Comparison of ENCODE assay signal across 9 cellular contexts in the genomic region with DNA sequence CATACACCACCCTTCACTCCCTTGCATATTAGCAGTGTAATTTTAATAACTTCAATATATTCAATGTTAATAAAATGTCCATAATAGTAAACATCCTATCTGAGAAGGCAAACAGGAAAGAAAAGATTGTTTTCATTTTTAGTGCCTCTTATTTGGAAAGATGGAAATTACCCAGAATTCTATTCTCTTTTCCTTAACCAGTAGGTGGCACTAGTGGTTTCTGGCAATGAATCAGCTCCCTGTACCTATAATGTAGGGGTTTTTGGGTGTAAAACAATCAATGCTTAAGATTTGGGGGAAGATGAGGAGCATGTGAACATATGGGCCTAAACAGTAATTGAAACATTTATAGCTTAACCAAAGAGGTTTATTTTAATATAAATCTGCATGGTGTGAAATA. TPM values are rescaled to one million over a fixed set of nuclear protein-coding genes. Genes with fewer than 3 reads are reported as not detected.
A peak's percentile ranks its signal among the peaks of the same experiment; 100 is the strongest.
DNase-seq lines count a peak whose midpoint lies in the region; ATAC-seq and TF ChIP-seq lines count a peak whose summit lies in the region.
"Had no signal": no experiment of that assay in that cellular context is flagged by ENCODE, and none has a peak within 500 bp of the region (broad histone marks: within the 10 kb centered on the region; RNA-seq: fewer than 3 reads in every experiment).

No MANE protein-coding gene starts in this region.

- TF ChIP-seq CTCF in OCI-LY7 (conservative IDR thresholded peaks at IDR 0.05; ENCODE audit: low read length) (peak; percentile 81), fibroblast of pulmonary artery (IDR thresholded peaks at IDR 0.05; ENCODE audit: low read length, missing control alignments) (peak; percentile 75), type B pancreatic cell (conservative IDR thresholded peaks at IDR 0.05) (peak; percentile 74), omental fat pad (IDR thresholded peaks at IDR 0.05) (no peak)

- H3K4me3 ChIP-seq in OCI-LY7 (ENCODE audit: low read depth, low read length, poor library complexity, severe bottlenecking) (no peak overlapping the region), fibroblast of pulmonary artery (replicated peaks; ENCODE audit: low read depth, low read length) (no peak overlapping the region)

- H3K9me2 ChIP-seq in OCI-LY7 (ENCODE audit: insufficient read depth, low read length) = no peaks in the 10 kb centered on the region

- DNase-seq in SHP77 treated with DMSO at 0.1 percent for 48 hours (lab: John Stamatoyannopoulos, UW) (peak; percentile 16), SHP77 (lab: John Stamatoyannopoulos, UW) (no peak), OCI-LY7 (ENCODE audit: low spot score) (peak; percentile 23), fibroblast of pulmonary artery (ENCODE audit: low read depth) (peak; percentile 40), type B pancreatic cell (ENCODE audit: extremely low spot score, unreplicated experiment) (no peak), NCI-H2029 treated with DMSO at 0.1 percent for 48 hours (lab: John Stamatoyannopoulos, UW) (no peak), GOT3 (lab: John Stamatoyannopoulos, UW) (no peak), omental fat pad (ENCODE audit: low spot score) (no peak)
- DNase-seq: activated CD4-positive, alpha-beta T cell treated with anti-CD3 and anti-CD28 coated beads, Interleukin-2, amount 10 ng/mL, durations not matched to agents 7 days and 5 days had no signal

- no peak overlapping the region for H3K27ac Mint-ChIP-seq in type B pancreatic cell
- H3K27ac Mint-ChIP-seq: activated CD4-positive, alpha-beta T cell treated with anti-CD3 and anti-CD28 coated beads, Interleukin-2, amount 10 ng/mL, durations not matched to agents 7 days and 5 days had no signal

- H3K4me3 Mint-ChIP-seq in type B pancreatic cell = no peak overlapping the region
- H3K4me3 Mint-ChIP-seq: activated CD4-positive, alpha-beta T cell treated with anti-CD3 and anti-CD28 coated beads, Interleukin-2, amount 10 ng/mL, durations not matched to agents 7 days and 5 days had no signal

- no peaks in the 10 kb centered on the region for H3K36me3 Mint-ChIP-seq in type B pancreatic cell

- CTCF ChIA-PET in OCI-LY7 (lab: Charles Lee; ENCODE audit: unreplicated experiment) = interaction anchor here (0.5 kb wide), 1 partner anchor 36 kb away, joined by 3 read pairs; no protein-coding TSS in a partner anchor

- H3K27me3 Mint-ChIP-seq in type B pancreatic cell = peaks cover 10% of the 10 kb centered on the region

- H3K9me3 ChIP-seq in OCI-LY7 (ENCODE audit: low read length) = no peaks in the 10 kb centered on the region

- no peaks in the 10 kb centered on the region for H3K36me3 ChIP-seq in OCI-LY7 (ENCODE audit: insufficient read depth, low read length)

- no peaks in the 10 kb centered on the region for H3K4me1 ChIP-seq in OCI-LY7 (ENCODE audit: insufficient read depth, low read length, poor library complexity, severe bottlenecking)

- H3K27ac ChIP-seq in OCI-LY7 (ENCODE audit: low read depth, low read length, poor library complexity, severe bottlenecking) = no peak overlapping the region

- H2AFZ ChIP-seq in OCI-LY7 (ENCODE audit: low read length) = peak overlapping the region; percentile 15; the same call in 1 of the 2 replicates

- H3K79me2 ChIP-seq in OCI-LY7 (ENCODE audit: insufficient read depth, low read depth, low read length) = no peaks in the 10 kb centered on the region

- intact Hi-C loops in OCI-LY7 (cut with micrococcal nuclease; ENCODE audit: unreplicated experiment) = loop anchor here (2.0 to 5.0 kb wide), 2 partner anchors 275 to 531 kb away; no protein-coding TSS in a partner anchor

- no peak overlapping the region for H3K4me2 ChIP-seq in OCI-LY7 (ENCODE audit: low read length)

- no peak for ATAC-seq in omental fat pad (ENCODE audit: low FRiP score)

- POLR2A ChIA-PET in OCI-LY7 (lab: Charles Lee) = no interaction called here

- H3K9me3 Mint-ChIP-seq in type B pancreatic cell = no peaks in the 10 kb centered on the region
- H3K9me3 Mint-ChIP-seq: activated CD4-positive, alpha-beta T cell treated with anti-CD3 and anti-CD28 coated beads, Interleukin-2, amount 10 ng/mL, durations not matched to agents 7 days and 5 days had no signal

- no TSS peak for BruUV-seq in OCI-LY7 (replicated peaks; lab: Mats Ljungman, UMichigan)

- H4K20me1 ChIP-seq in OCI-LY7 (ENCODE audit: insufficient read depth, low read length) = no peaks in the 10 kb centered on the region

- H3K4me1 Mint-ChIP-seq in type B pancreatic cell (ENCODE audit: unreplicated experiment) = peaks cover 16% of the 10 kb centered on the region
- H3K4me1 Mint-ChIP-seq: activated CD4-positive, alpha-beta T cell treated with anti-CD3 and anti-CD28 coated beads, Interleukin-2, amount 10 ng/mL, durations not matched to agents 7 days and 5 days had no signal

RNA-seq across cellular contexts. Expression of a gene that starts 5.7 kb away (rescaled TPM):
- not detected in 2 replicates for total RNA-seq in OCI-LY7 (2014; rRNA removed; shearing (Covaris generic))
- total RNA-seq in OCI-LY7 (2022) (not detected in 2 replicates), type B pancreatic cell (ENCODE audit: low replicate concordance) (11.3 and 22.2 TPM in 2 replicates), omental fat pad (10 to 100 TPM in 2 of 4 donors, 1 to 10 TPM in 2; 3.4 to 41.1 (median 10.4) TPM)
- total RNA-seq: activated CD4-positive, alpha-beta T cell treated with anti-CD3 and anti-CD28 coated beads, Interleukin-2, amount 10 ng/mL, durations not matched to agents 7 days and 5 days had no signal

Comparison
In these comparisons a context has a peak if more than half of its experiments do, and no peak if none do; other contexts are left out.
1. DNase-seq: peak in SHP77 treated with DMSO at 0.1 percent for 48 hours (single experiment), OCI-LY7 (single experiment) and fibroblast of pulmonary artery (single experiment); none in SHP77 (0 of 2), type B pancreatic cell (single experiment), NCI-H2029 treated with DMSO at 0.1 percent for 48 hours (single experiment), GOT3 (single experiment) and omental fat pad (single experiment).
2. CTCF ChIP-seq: peak in OCI-LY7 (single experiment), fibroblast of pulmonary artery (single experiment) and type B pancreatic cell (single experiment); none in omental fat pad (0 of 3).
3. RNA of a gene that starts 5.7 kb away (total RNA-seq): 11.3 to 22.2 TPM in type B pancreatic cell and 3.4 to 41.1 TPM in omental fat pad; not detected in OCI-LY7; every median in the first group is over 4 times any median in the second.